8 cellular contexts compared by ENCODE assay signal in the genomic region with DNA sequence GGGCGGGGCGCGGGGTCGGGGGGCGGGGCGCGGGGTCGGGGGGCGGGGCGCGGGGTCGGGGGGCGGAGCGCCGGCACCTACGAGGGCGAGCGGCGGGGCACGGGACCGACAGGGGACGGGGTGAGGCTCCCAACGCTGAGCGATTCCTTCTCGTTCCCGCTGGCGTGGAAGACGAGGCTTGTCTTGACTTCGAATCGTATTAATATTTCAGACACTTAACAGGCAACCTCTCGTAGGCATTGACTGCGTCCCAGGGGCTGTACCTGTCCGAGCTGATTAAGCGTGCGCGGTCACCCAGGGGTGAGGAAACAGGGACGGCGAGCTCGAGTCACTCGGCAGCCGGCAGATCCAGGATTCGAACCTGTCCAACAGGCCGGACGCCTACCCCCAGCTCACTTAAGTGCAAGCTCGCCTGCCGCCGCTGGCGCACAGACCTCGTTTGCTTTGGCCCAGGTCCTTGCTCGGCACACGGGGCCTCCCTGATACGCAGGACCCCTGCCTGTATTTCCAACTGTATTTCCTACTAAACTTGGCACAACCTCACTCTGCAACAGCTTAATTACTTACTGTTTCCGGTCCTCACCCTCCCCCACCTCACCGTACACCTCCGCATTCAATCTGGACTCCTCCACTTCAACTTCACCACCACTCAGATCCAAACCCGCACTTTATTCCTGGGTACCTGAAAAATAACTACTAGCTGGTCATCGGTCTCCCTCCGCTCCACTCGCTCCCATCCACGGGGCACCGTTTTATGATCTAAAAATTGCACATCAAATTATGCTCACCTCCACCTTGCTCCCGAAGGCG. TPM values are rescaled to one million over a fixed set of nuclear protein-coding genes. Genes with fewer than 3 reads are reported as not detected.
DNase-seq lines count a peak whose midpoint lies in the region; ATAC-seq and TF ChIP-seq lines count a peak whose summit lies in the region.

No MANE protein-coding gene starts in this region.

- no peaks in the 10 kb centered on the region for H3K9me3 Mint-ChIP-seq in activated CD4-positive, alpha-beta T cell treated with anti-CD3 and anti-CD28 coated beads, Interleukin-2, amount 10 ng/mL, durations not matched to agents 7 days and 5 days
- H3K9me3 Mint-ChIP-seq in activated CD8-positive, alpha-beta T cell treated with anti-CD3 and anti-CD28 coated beads, Interleukin-2, amount 10 ng/mL, durations not matched to agents 7 days and 5 days (ENCODE audit: insufficient read depth), result no peaks in the 10 kb centered on the region
- no peaks in the 10 kb centered on the region for H3K9me3 Mint-ChIP-seq in neural progenitor cell

- H3K9ac ChIP-seq in neural progenitor cell, result no peak overlapping the region

- POLR2A ChIA-PET in activated CD4-positive, alpha-beta T cell treated with anti-CD3 and anti-CD28 coated beads, Interleukin-2, amount 10 ng/mL, durations not matched to agents 7 days and 5 days (lab: Charles Lee), result interaction anchor here (0.7 kb wide), 1 partner anchor 343 kb away, joined by 5 read pairs; no protein-coding TSS in a partner anchor
- POLR2A ChIA-PET in activated CD8-positive, alpha-beta T cell treated with anti-CD3 and anti-CD28 coated beads, Interleukin-2, amount 10 ng/mL, durations not matched to agents 7 days and 5 days (lab: Charles Lee), result interaction anchor here (0.8 to 1.1 kb wide), 5 partner anchors 9 to 1195 kb away, joined by 3 to 4 read pairs (median 3); no protein-coding TSS in a partner anchor

- CTCF ChIA-PET in activated CD4-positive, alpha-beta T cell treated with anti-CD3 and anti-CD28 coated beads, Interleukin-2, amount 10 ng/mL, durations not matched to agents 7 days and 5 days (lab: Charles Lee), result interaction anchor here (1.1 to 2.4 kb wide), 3 partner anchors 11 to 17 kb away, joined by 3 to 14 read pairs (median 3); no protein-coding TSS in a partner anchor
- CTCF ChIA-PET in activated CD8-positive, alpha-beta T cell treated with anti-CD3 and anti-CD28 coated beads, Interleukin-2, amount 10 ng/mL, durations not matched to agents 7 days and 5 days (lab: Charles Lee), result interaction anchor here (0.9 to 1.6 kb wide), 4 partner anchors 13 to 119 kb away, joined by 3 to 4 read pairs (median 4); no protein-coding TSS in a partner anchor

- H2AFZ ChIP-seq in neural progenitor cell (replicated peaks), result peak overlapping the region; percentile 86

- peaks cover 37% of the 10 kb centered on the region for H3K4me1 Mint-ChIP-seq in activated CD4-positive, alpha-beta T cell treated with anti-CD3 and anti-CD28 coated beads, Interleukin-2, amount 10 ng/mL, durations not matched to agents 7 days and 5 days
- H3K4me1 Mint-ChIP-seq in activated CD8-positive, alpha-beta T cell treated with anti-CD3 and anti-CD28 coated beads, Interleukin-2, amount 10 ng/mL, durations not matched to agents 7 days and 5 days (ENCODE audit: low read depth), result peaks cover 39% of the 10 kb centered on the region
- peaks cover 32% of the 10 kb centered on the region for H3K4me1 Mint-ChIP-seq in neural progenitor cell

- H3K36me3 Mint-ChIP-seq in activated CD4-positive, alpha-beta T cell treated with anti-CD3 and anti-CD28 coated beads, Interleukin-2, amount 10 ng/mL, durations not matched to agents 7 days and 5 days (ENCODE audit: low read depth), result peaks cover 22% of the 10 kb centered on the region
- H3K36me3 Mint-ChIP-seq in activated CD8-positive, alpha-beta T cell treated with anti-CD3 and anti-CD28 coated beads, Interleukin-2, amount 10 ng/mL, durations not matched to agents 7 days and 5 days (ENCODE audit: low read depth), result peaks cover 27% of the 10 kb centered on the region
- H3K36me3 Mint-ChIP-seq in neural progenitor cell, result peaks cover 2% of the 10 kb centered on the region

- no peaks in the 10 kb centered on the region for H3K9me3 ChIP-seq in neural progenitor cell (ENCODE audit: low read depth)

- peak overlapping the region; percentile 86 for H3K27ac Mint-ChIP-seq in activated CD4-positive, alpha-beta T cell treated with anti-CD3 and anti-CD28 coated beads, Interleukin-2, amount 10 ng/mL, durations not matched to agents 7 days and 5 days
- H3K27ac Mint-ChIP-seq in activated CD8-positive, alpha-beta T cell treated with anti-CD3 and anti-CD28 coated beads, Interleukin-2, amount 10 ng/mL, durations not matched to agents 7 days and 5 days, result peak overlapping the region; percentile 81
- H3K27ac Mint-ChIP-seq in neural progenitor cell, result no peak overlapping the region

- H3K4me3 ChIP-seq in fibroblast of the aortic adventitia (ENCODE audit: low read depth, low read length) (peak overlapping the region; percentile 88), neural progenitor cell (peak overlapping the region; percentile 57)

- TF ChIP-seq CTCF in fibroblast of the aortic adventitia (IDR thresholded peaks at IDR 0.05; ENCODE audit: insufficient read depth, low read length) (no peak), neural progenitor cell (IDR thresholded peaks at IDR 0.05) (no peak)

- peak overlapping the region; percentile 86 for H3K4me2 ChIP-seq in neural progenitor cell

- H3K27ac ChIP-seq in neural progenitor cell, result no peak overlapping the region

- H3K79me2 ChIP-seq in neural progenitor cell (ENCODE audit: low read depth), result peaks cover 37% of the 10 kb centered on the region

- H3F3A ChIP-seq in neural progenitor cell (ENCODE audit: low read depth), result peaks cover 10% of the 10 kb centered on the region

- no peaks in the 10 kb centered on the region for H3K27me3 Mint-ChIP-seq in activated CD4-positive, alpha-beta T cell treated with anti-CD3 and anti-CD28 coated beads, Interleukin-2, amount 10 ng/mL, durations not matched to agents 7 days and 5 days
- H3K27me3 Mint-ChIP-seq in activated CD8-positive, alpha-beta T cell treated with anti-CD3 and anti-CD28 coated beads, Interleukin-2, amount 10 ng/mL, durations not matched to agents 7 days and 5 days (ENCODE audit: low read depth), result peaks cover 5% of the 10 kb centered on the region
- peaks cover 4% of the 10 kb centered on the region for H3K27me3 Mint-ChIP-seq in neural progenitor cell (ENCODE audit: insufficient read depth, low read depth)

- peaks cover 22% of the 10 kb centered on the region for H3K4me1 ChIP-seq in neural progenitor cell

- peak; percentile 29 for ATAC-seq in HG02798 (IDR thresholded peaks at IDR 0.05; ENCODE audit: poor library complexity, unreplicated experiment)
- peak; percentile 47 for ATAC-seq in activated CD8-positive, alpha-beta T cell treated with anti-CD3 and anti-CD28 coated beads, Interleukin-2, amount 10 ng/mL, durations not matched to agents 7 days and 5 days

- H3K27me3 ChIP-seq in neural progenitor cell, result peaks cover 5% of the 10 kb centered on the region

- peaks cover 2% of the 10 kb centered on the region for H3K36me3 ChIP-seq in neural progenitor cell

- peaks cover 36% of the 10 kb centered on the region for H4K20me1 ChIP-seq in neural progenitor cell (ENCODE audit: low read depth)

- peak overlapping the region; percentile 68 for H3K4me3 Mint-ChIP-seq in activated CD4-positive, alpha-beta T cell treated with anti-CD3 and anti-CD28 coated beads, Interleukin-2, amount 10 ng/mL, durations not matched to agents 7 days and 5 days
- H3K4me3 Mint-ChIP-seq in activated CD8-positive, alpha-beta T cell treated with anti-CD3 and anti-CD28 coated beads, Interleukin-2, amount 10 ng/mL, durations not matched to agents 7 days and 5 days, result peak overlapping the region; percentile 75
- H3K4me3 Mint-ChIP-seq in neural progenitor cell, result peak overlapping the region; percentile 79

- no peak for DNase-seq in activated CD4-positive, alpha-beta T cell treated with anti-CD3 and anti-CD28 coated beads, Interleukin-2, amount 10 ng/mL, durations not matched to agents 7 days and 5 days
- no peak for DNase-seq in activated CD4-positive, alpha-beta T cell treated with anti-CD3 and anti-CD28 coated beads for 48 hours
- DNase-seq in NCI-H146 (lab: John Stamatoyannopoulos, UW) (peak; percentile 90), fibroblast of the aortic adventitia (ENCODE audit: low read depth) (peak; percentile 36), neural progenitor cell (ENCODE audit: low spot score) (no peak)
- DNase-seq in activated CD8-positive, alpha-beta T cell treated with anti-CD3 and anti-CD28 coated beads, Interleukin-2, amount 10 ng/mL, durations not matched to agents 7 days and 5 days, result no peak
- DNase-seq in stimulated activated CD4-positive, alpha-beta T cell treated with anti-CD3 and anti-CD28 coated beads, Interleukin-12 subunit alpha, Interleukin-12 subunit beta, amount 100 ng/mL, for 4 hours, result no peak

RNA-seq across cellular contexts. Expression of a gene that starts 0.7 kb away (rescaled TPM):
- 10 to 100 TPM; 27.8 to 28.2 TPM for total RNA-seq in activated CD4-positive, alpha-beta T cell treated with anti-CD3 and anti-CD28 coated beads, Interleukin-2, amount 10 ng/mL, durations not matched to agents 7 days and 5 days
- total RNA-seq in activated CD8-positive, alpha-beta T cell treated with anti-CD3 and anti-CD28 coated beads, Interleukin-2, amount 10 ng/mL, durations not matched to agents 7 days and 5 days, result 10 to 100 TPM; 26.6 to 27.3 TPM
- total RNA-seq in fibroblast of the aortic adventitia (ENCODE audit: low replicate concordance) (9.2 and 26.7 TPM in 2 replicates), neural progenitor cell (ENCODE audit: low replicate concordance) (12.4 and 22.3 TPM in 2 replicates)

RNA-seq across cellular contexts. Expression of a gene that starts 41.2 kb away (rescaled TPM):
- not detected for total RNA-seq in activated CD4-positive, alpha-beta T cell treated with anti-CD3 and anti-CD28 coated beads, Interleukin-2, amount 10 ng/mL, durations not matched to agents 7 days and 5 days
- under 1 TPM in 1 of 2 experiments, not detected in 1; 0.13 TPM for total RNA-seq in activated CD8-positive, alpha-beta T cell treated with anti-CD3 and anti-CD28 coated beads, Interleukin-2, amount 10 ng/mL, durations not matched to agents 7 days and 5 days
- not detected in 2 replicates for total RNA-seq in fibroblast of the aortic adventitia (ENCODE audit: low replicate concordance)
- not detected in 2 replicates for total RNA-seq in neural progenitor cell (ENCODE audit: low replicate concordance)

RNA-seq across cellular contexts. Expression of a gene that starts 47.6 kb away (rescaled TPM):
- total RNA-seq in activated CD4-positive, alpha-beta T cell treated with anti-CD3 and anti-CD28 coated beads, Interleukin-2, amount 10 ng/mL, durations not matched to agents 7 days and 5 days, result not detected
- total RNA-seq in activated CD8-positive, alpha-beta T cell treated with anti-CD3 and anti-CD28 coated beads, Interleukin-2, amount 10 ng/mL, durations not matched to agents 7 days and 5 days, result not detected
- 0.09 TPM in 1 of 2 replicates, not detected in the other for total RNA-seq in fibroblast of the aortic adventitia (ENCODE audit: low replicate concordance)
- 0.09 and 0.34 TPM in 2 replicates for total RNA-seq in neural progenitor cell (ENCODE audit: low replicate concordance)

Comparison
In these comparisons a context has a peak if more than half of its experiments do, and no peak if none do; other contexts are left out.
1. DNase-seq: peak in NCI-H146 (single experiment) and fibroblast of the aortic adventitia (single experiment); none in activated CD4-positive, alpha-beta T cell treated with anti-CD3 and anti-CD28 coated beads, Interleukin-2, amount 10 ng/mL, durations not matched to agents 7 days and 5 days (single experiment), activated CD4-positive, alpha-beta T cell treated with anti-CD3 and anti-CD28 coated beads for 48 hours (single experiment), activated CD8-positive, alpha-beta T cell treated with anti-CD3 and anti-CD28 coated beads, Interleukin-2, amount 10 ng/mL, durations not matched to agents 7 days and 5 days (single experiment), neural progenitor cell (single experiment) and stimulated activated CD4-positive, alpha-beta T cell treated with anti-CD3 and anti-CD28 coated beads, Interleukin-12 subunit alpha, Interleukin-12 subunit beta, amount 100 ng/mL, for 4 hours (single experiment).
2. Peak in every context shown above with its lines, with median percentiles within 50 percentile points of each other: H3K4me3 Mint-ChIP-seq.